ENCODE assay signal across 23 cellular contexts in genomic region chr7:30181211-30181610, GRCh38.
"Had no signal": no experiment of that assay in that cellular context is flagged by ENCODE, and none has a peak within 500 bp of the region (broad histone marks: within the 10 kb centered on the region; RNA-seq: fewer than 3 reads in every experiment).

No MANE protein-coding gene starts in this region.

- H3K4me1 ChIP-seq: parathyroid adenoma, uterus had no signal

- H3K4me3 Mint-ChIP-seq: activated CD4-positive, alpha-beta T cell treated with anti-CD3 and anti-CD28 coated beads, Interleukin-2, amount 10 ng/mL, durations not matched to agents 24 days and 14 days; activated naive CD8-positive, alpha-beta T cell treated with anti-CD3 and anti-CD28 coated beads, Interleukin-2, amount 10 ng/mL, durations not matched to agents 7 days and 5 days; activated T-helper 1 cell treated with anti-CD3 and anti-CD28 coated beads, Interleukin-12 subunit alpha, Interleukin-12 subunit beta, Interleukin-2, Interleukin-4 antibody, amounts not matched to agents 30 ng/mL and 10 ng/mL and 1 ng/mL, durations not matched to agents 14 hours and 24 hours and 36 hours; memory B cell; natural killer cell; WTC11 had no signal

- H3K27ac Mint-ChIP-seq: activated CD4-positive, alpha-beta T cell treated with anti-CD3 and anti-CD28 coated beads, Interleukin-2, amount 10 ng/mL, durations not matched to agents 24 days and 14 days; activated naive CD8-positive, alpha-beta T cell treated with anti-CD3 and anti-CD28 coated beads, Interleukin-2, amount 10 ng/mL, durations not matched to agents 7 days and 5 days; activated T-helper 1 cell treated with anti-CD3 and anti-CD28 coated beads, Interleukin-12 subunit alpha, Interleukin-12 subunit beta, Interleukin-2, Interleukin-4 antibody, amounts not matched to agents 30 ng/mL and 10 ng/mL and 1 ng/mL, durations not matched to agents 14 hours and 24 hours and 36 hours; memory B cell; WTC11 had no signal

- H3K36me3 Mint-ChIP-seq: memory B cell, natural killer cell had no signal

- H3K9ac ChIP-seq: parathyroid adenoma had no signal

- ATAC-seq: esophagus mucosa, left ventricle myocardium superior, mucosa of descending colon, natural killer cell, WTC11 had no signal

- H3K9me3 ChIP-seq: mucosa of descending colon, neutrophil, uterus had no signal

- H3K9me3 Mint-ChIP-seq: activated CD4-positive, alpha-beta T cell treated with anti-CD3 and anti-CD28 coated beads, Interleukin-2, amount 10 ng/mL, durations not matched to agents 24 days and 14 days; activated T-helper 1 cell treated with anti-CD3 and anti-CD28 coated beads, Interleukin-12 subunit alpha, Interleukin-12 subunit beta, Interleukin-2, Interleukin-4 antibody, amounts not matched to agents 30 ng/mL and 10 ng/mL and 1 ng/mL, durations not matched to agents 14 hours and 24 hours and 36 hours; natural killer cell had no signal

- H3K27ac ChIP-seq: cardiac muscle cell, neutrophil, parathyroid adenoma, uterus had no signal

- H3K27me3 ChIP-seq: cardiac muscle cell, neutrophil, uterus had no signal

- DNase-seq: activated CD4-positive, alpha-beta T cell treated with anti-CD3 and anti-CD28 coated beads, Interleukin-2, amount 10 ng/mL, durations not matched to agents 24 days and 14 days; activated CD8-positive, alpha-beta memory T cell treated with anti-CD3 and anti-CD28 coated beads, Interleukin-2, amount 50 U/mL, for 48 hours; activated naive CD4-positive, alpha-beta T cell; activated naive CD8-positive, alpha-beta T cell treated with anti-CD3 and anti-CD28 coated beads, Interleukin-2, amount 10 ng/mL, durations not matched to agents 7 days and 5 days; anterior cingulate cortex; hypothalamus; left ventricle myocardium superior; mucosa of descending colon; natural killer cell; retina; stimulated activated CD4-positive, alpha-beta T cell treated with anti-CD3 and anti-CD28 coated beads, Interleukin-4, amount 100 ng/mL, for 24 hours; stimulated activated naive CD4-positive, alpha-beta T cell; uterus had no signal

- FAIRE-seq: colon, TTC549 had no signal

- H3K27me3 Mint-ChIP-seq: activated CD4-positive, alpha-beta T cell treated with anti-CD3 and anti-CD28 coated beads, Interleukin-2, amount 10 ng/mL, durations not matched to agents 24 days and 14 days; memory B cell had no signal

- H3K4me3 ChIP-seq: cardiac muscle cell, mucosa of descending colon, skin epidermis, uterus had no signal

- H3K36me3 ChIP-seq: cardiac muscle cell, neutrophil, uterus had no signal
